ENCODE assay signal across 8 cellular contexts in the genomic region with DNA sequence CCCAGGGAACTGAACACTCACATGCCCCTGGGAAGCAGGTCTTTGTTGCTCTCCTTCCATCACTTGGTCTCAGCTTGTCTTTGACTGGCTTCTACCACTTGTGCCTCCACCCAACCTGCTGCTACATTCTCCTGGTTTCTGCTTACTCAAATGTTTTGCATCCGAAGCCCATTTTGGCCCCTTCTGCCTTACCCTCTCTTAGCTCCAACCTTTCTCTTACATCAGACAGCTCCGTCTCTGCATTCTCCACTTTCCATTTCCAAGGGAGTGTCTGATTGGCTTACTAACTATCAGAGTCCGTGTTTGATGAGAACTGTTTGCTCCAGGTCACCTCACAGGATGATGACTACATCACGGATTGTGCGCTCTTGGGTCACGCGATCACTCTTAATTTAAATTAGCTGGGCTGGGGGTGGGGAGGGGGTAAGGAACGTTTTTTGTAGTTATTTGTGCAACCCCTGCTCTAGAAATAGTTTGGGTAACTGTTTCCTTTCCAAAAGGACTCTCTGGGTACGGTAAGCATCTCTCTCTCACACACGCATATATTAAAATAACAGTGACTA.
A peak's percentile ranks its signal among the peaks of the same experiment; 100 is the strongest.
DNase-seq lines count a peak whose midpoint lies in the region; ATAC-seq, FAIRE-seq and TF ChIP-seq lines count a peak whose summit lies in the region.

No MANE protein-coding gene starts in this region.

- H3K4me3 ChIP-seq in HUES6 (ENCODE audit: low read depth, low read length) = peak overlapping the region; percentile 82

- peak; percentile 51 for DNase-seq in GM10248 (ENCODE audit: extremely low spot score)
- DNase-seq in RCC 7860 (ENCODE audit: low spot score) = peak; percentile 15
- DNase-seq in activated naive CD8-positive, alpha-beta T cell treated with anti-CD3 and anti-CD28 coated beads, Interleukin-2, amount 50 U/mL, for 24 hours = peak; percentile 59
- peak; percentile 46 for DNase-seq in iris pigment epithelial cell (ENCODE audit: low read depth)
- DNase-seq in stimulated activated CD4-positive, alpha-beta T cell treated with anti-CD3 and anti-CD28 coated beads, Interleukin-1b, Interleukin-23, amount 100 ng/mL, for 48 hours = peak; percentile 65
- no peak for DNase-seq in C1 segment of cervical spinal cord (lab: John Stamatoyannopoulos, UW)

- peak overlapping the region; percentile 91 for H3K9ac ChIP-seq in HUES6 (ENCODE audit: low read length)

- H3K4me3 Mint-ChIP-seq in activated naive CD8-positive, alpha-beta T cell treated with anti-CD3 and anti-CD28 coated beads, Interleukin-2, amount 50 U/mL, for 24 hours = no peak overlapping the region

- no peaks in the 10 kb centered on the region for H3K9me3 ChIP-seq in HUES6 (ENCODE audit: control insufficient read depth, insufficient read depth, low read depth, low read length)

- POLR2A ChIA-PET in GM10248 (lab: Yijun Ruan, JAX) = interaction anchor here (0.6 to 0.8 kb wide), 2 partner anchors 289 to 347 kb away, joined by 3 read pairs; a partner anchor contains a TSS

- peak overlapping the region; percentile 22; the same call in 1 of the 2 replicates for H3K27ac ChIP-seq in HUES6 (ENCODE audit: low read depth, low read length)

- no peaks in the 10 kb centered on the region for H3K36me3 ChIP-seq in HUES6 (ENCODE audit: control insufficient read depth, insufficient read depth, low read length)

- H3K4me1 ChIP-seq in HUES6 (ENCODE audit: control insufficient read depth, insufficient read depth, low read length) = peaks cover 31% of the 10 kb centered on the region

- peaks cover 18% of the 10 kb centered on the region for H3K4me1 Mint-ChIP-seq in activated naive CD8-positive, alpha-beta T cell treated with anti-CD3 and anti-CD28 coated beads, Interleukin-2, amount 50 U/mL, for 24 hours

- TF ChIP-seq CTCF in GM10248 (IDR thresholded peaks at IDR 0.05; ENCODE audit: control extremely low read depth, extremely low read depth, low read depth, missing control alignments) = no peak

- FAIRE-seq in RCC 7860 (lab: Jason Lieb, UNC) = no peak

- H3K9me3 Mint-ChIP-seq in activated naive CD8-positive, alpha-beta T cell treated with anti-CD3 and anti-CD28 coated beads, Interleukin-2, amount 50 U/mL, for 24 hours = no peaks in the 10 kb centered on the region

- no peaks in the 10 kb centered on the region for H3K27me3 Mint-ChIP-seq in activated naive CD8-positive, alpha-beta T cell treated with anti-CD3 and anti-CD28 coated beads, Interleukin-2, amount 50 U/mL, for 24 hours

- CTCF ChIA-PET in GM10248 (lab: Yijun Ruan, JAX) = interaction anchor here (1.3 to 2.1 kb wide), 3 partner anchors 11 to 52 kb away, joined by 3 to 6 read pairs (median 4); no protein-coding TSS in a partner anchor

- H3K36me3 Mint-ChIP-seq in activated naive CD8-positive, alpha-beta T cell treated with anti-CD3 and anti-CD28 coated beads, Interleukin-2, amount 50 U/mL, for 24 hours (ENCODE audit: low read depth) = peaks cover 2% of the 10 kb centered on the region

- peak overlapping the region; percentile 96 for H3K27ac Mint-ChIP-seq in activated naive CD8-positive, alpha-beta T cell treated with anti-CD3 and anti-CD28 coated beads, Interleukin-2, amount 50 U/mL, for 24 hours

- ATAC-seq in activated naive CD8-positive, alpha-beta T cell treated with anti-CD3 and anti-CD28 coated beads, Interleukin-2, amount 50 U/mL, for 24 hours = peak; percentile 75
- ATAC-seq in HG03159 (IDR thresholded peaks at IDR 0.05; ENCODE audit: unreplicated experiment) = no peak

- no peaks in the 10 kb centered on the region for H3K27me3 ChIP-seq in HUES6 (ENCODE audit: control insufficient read depth, insufficient read depth, low read length)

Comparison
In these comparisons a context has a peak if more than half of its experiments do, and no peak if none do; other contexts are left out.
1. DNase-seq: peak in GM10248 (single experiment), RCC 7860 (single experiment), activated naive CD8-positive, alpha-beta T cell treated with anti-CD3 and anti-CD28 coated beads, Interleukin-2, amount 50 U/mL, for 24 hours (single experiment), iris pigment epithelial cell (single experiment) and stimulated activated CD4-positive, alpha-beta T cell treated with anti-CD3 and anti-CD28 coated beads, Interleukin-1b, Interleukin-23, amount 100 ng/mL, for 48 hours (single experiment); none in C1 segment of cervical spinal cord (0 of 14).